ENCODE assay signal across 8 cellular contexts in the genomic region with DNA sequence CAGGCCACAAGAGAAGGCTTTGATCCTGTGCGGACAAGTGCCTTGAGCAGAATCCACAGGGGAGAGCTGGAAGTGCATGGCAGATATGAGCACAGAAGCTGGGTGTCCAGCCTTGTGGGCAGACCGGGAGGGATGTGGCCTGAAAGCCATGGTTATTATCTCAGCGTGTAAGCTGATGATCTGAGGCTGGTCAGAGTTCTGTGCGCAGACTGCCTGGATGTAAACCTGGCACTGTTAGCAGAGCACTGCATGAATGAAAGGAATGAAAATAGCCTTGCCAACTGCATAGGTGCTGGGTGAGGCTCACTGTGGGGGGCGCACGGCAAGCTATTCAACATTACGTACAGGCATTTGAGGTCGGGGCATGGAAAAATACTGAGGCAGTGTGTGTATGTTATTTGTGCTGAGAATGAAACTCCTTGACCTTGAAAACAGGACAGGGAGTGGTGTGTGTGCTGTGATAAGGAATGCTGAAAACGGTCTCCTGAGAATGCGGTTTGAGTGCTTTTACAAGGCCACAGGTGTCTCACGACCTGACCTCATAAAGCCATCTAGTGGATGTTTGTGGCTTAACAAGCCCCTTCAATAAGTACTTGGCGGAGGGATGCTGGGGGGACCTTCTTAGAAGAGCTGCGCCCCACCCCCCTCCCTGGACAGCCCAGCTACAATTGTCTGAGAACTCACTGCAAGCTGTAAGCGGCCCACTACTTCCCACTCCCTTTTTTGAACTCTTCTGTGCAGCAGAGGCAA. TPM values are rescaled to one million over a fixed set of nuclear protein-coding genes. Genes with fewer than 3 reads are reported as not detected.
DNase-seq lines count a peak whose midpoint lies in the region; ATAC-seq and TF ChIP-seq lines count a peak whose summit lies in the region.

No MANE protein-coding gene starts in this region.

- no peaks in the 10 kb centered on the region for H3K36me3 ChIP-seq in colonic mucosa
- peaks cover 0 to 42% of the 10 kb centered on the region in 2 experiments for H3K36me3 ChIP-seq in mesenchymal stem cell (ENCODE audit: control insufficient read depth in 1 of 2, insufficient read depth in 2 of 2, low read depth in 1 of 2, low read length in 2 of 2)

- H3K4me3 Mint-ChIP-seq in activated CD8-positive, alpha-beta memory T cell treated with anti-CD3 and anti-CD28 coated beads, Interleukin-2, amount 10 ng/mL, durations not matched to agents 7 days and 5 days: no peak overlapping the region

- peak overlapping the region; percentile 27 for H4K8ac ChIP-seq in mesenchymal stem cell (ENCODE audit: low read length)

- H3K36me3 Mint-ChIP-seq in activated CD8-positive, alpha-beta memory T cell treated with anti-CD3 and anti-CD28 coated beads, Interleukin-2, amount 10 ng/mL, durations not matched to agents 7 days and 5 days: no peaks in the 10 kb centered on the region

- peak overlapping the region in 1 of 2 donors; percentile 67 for H3K9ac ChIP-seq in colonic mucosa (ENCODE audit: low read depth in 2 of 2, low read length in 2 of 2)
- H3K9ac ChIP-seq in mesenchymal stem cell (ENCODE audit: low read length): peak overlapping the region; percentile 38

- H3K27me3 Mint-ChIP-seq in activated CD8-positive, alpha-beta memory T cell treated with anti-CD3 and anti-CD28 coated beads, Interleukin-2, amount 10 ng/mL, durations not matched to agents 7 days and 5 days: no peaks in the 10 kb centered on the region

- H2BK15ac ChIP-seq in mesenchymal stem cell (ENCODE audit: low read depth, poor library complexity, severe bottlenecking): no peak overlapping the region

- H3K79me1 ChIP-seq in mesenchymal stem cell (replicated peaks; ENCODE audit: low read length, poor library complexity, severe bottlenecking): no peaks in the 10 kb centered on the region

- no peak overlapping the region for H2BK120ac ChIP-seq in mesenchymal stem cell (ENCODE audit: low read depth, low read length)

- H3K27me3 ChIP-seq in colonic mucosa (no peaks in the 10 kb centered on the region), mesenchymal stem cell (ENCODE audit: control insufficient read depth in 1 of 2, insufficient read depth in 1 of 2, low read length in 2 of 2) (no peaks in the 10 kb centered on the region)

- no peak overlapping the region for H3K27ac Mint-ChIP-seq in activated CD8-positive, alpha-beta memory T cell treated with anti-CD3 and anti-CD28 coated beads, Interleukin-2, amount 10 ng/mL, durations not matched to agents 7 days and 5 days

- peak overlapping the region; percentile 72 for H4K91ac ChIP-seq in mesenchymal stem cell (ENCODE audit: low read length)

- intact Hi-C loops in colonic mucosa (cut with DNase I): loop anchor here (5.0 kb wide), 1 partner anchor 130 kb away; no protein-coding TSS in a partner anchor

- H3K14ac ChIP-seq in mesenchymal stem cell (ENCODE audit: low read length in 2 of 2): no peak overlapping the region

- peak overlapping the region in 1 of 2 experiments; percentile 6 for H3K4ac ChIP-seq in mesenchymal stem cell (ENCODE audit: low read depth in 1 of 2, low read length in 2 of 2)

- H2AK5ac ChIP-seq in mesenchymal stem cell (ENCODE audit: low read length, severe bottlenecking): no peak overlapping the region

- H3K9me3 ChIP-seq in colonic mucosa (no peaks in the 10 kb centered on the region), mesenchymal stem cell (ENCODE audit: control insufficient read depth, low read length) (no peaks in the 10 kb centered on the region)

- no peak overlapping the region for H3K23ac ChIP-seq in mesenchymal stem cell (ENCODE audit: low read length in 2 of 2)

- CTCF ChIA-PET in activated CD8-positive, alpha-beta memory T cell treated with anti-CD3 and anti-CD28 coated beads, Interleukin-2, amount 10 ng/mL, durations not matched to agents 7 days and 5 days (lab: Charles Lee): interaction anchor here (1.7 to 2.0 kb wide), 2 partner anchors 130 to 132 kb away, joined by 4 to 9 read pairs; no protein-coding TSS in a partner anchor

- WGBS in mesenchymal stem cell: 66% methylated on average over 14 of the region's 14 CpGs

- H3K9me3 Mint-ChIP-seq in activated CD8-positive, alpha-beta memory T cell treated with anti-CD3 and anti-CD28 coated beads, Interleukin-2, amount 10 ng/mL, durations not matched to agents 7 days and 5 days (ENCODE audit: low read depth): no peaks in the 10 kb centered on the region

- ATAC-seq in activated CD8-positive, alpha-beta memory T cell treated with anti-CD3 and anti-CD28 coated beads, Interleukin-2, amount 10 ng/mL, durations not matched to agents 7 days and 5 days: no peak

- H3K4me1 ChIP-seq in colonic mucosa (no peaks in the 10 kb centered on the region), mesenchymal stem cell (ENCODE audit: control insufficient read depth, insufficient read depth, low read depth, low read length) (peaks cover 12% of the 10 kb centered on the region)

- H3K4me3 ChIP-seq in LNCaP clone FGC (ENCODE audit: low read depth, low read length) (no peak overlapping the region), colonic mucosa (no peak overlapping the region), mesenchymal stem cell (ENCODE audit: insufficient read depth in 1 of 2, low read depth in 1 of 2, low read length in 2 of 2) (no peak overlapping the region)

- TF ChIP-seq CTCF in LNCaP clone FGC (IDR thresholded peaks at IDR 0.05; ENCODE audit: control insufficient read depth, extremely low read depth, insufficient read depth) (peak; percentile 68), colonic mucosa (IDR thresholded peaks at IDR 0.05) (no peak)

- H2BK5ac ChIP-seq in mesenchymal stem cell (ENCODE audit: low read depth, low read length, poor library complexity, severe bottlenecking): no peak overlapping the region

- H2AFZ ChIP-seq in mesenchymal stem cell (ENCODE audit: low read depth, low read length): no peak overlapping the region

- H3K4me1 Mint-ChIP-seq in activated CD8-positive, alpha-beta memory T cell treated with anti-CD3 and anti-CD28 coated beads, Interleukin-2, amount 10 ng/mL, durations not matched to agents 7 days and 5 days: no peaks in the 10 kb centered on the region

- H2BK12ac ChIP-seq in mesenchymal stem cell (ENCODE audit: low read length in 2 of 2): peak overlapping the region in 1 of 2 experiments; percentile 42

- H3K18ac ChIP-seq in mesenchymal stem cell (ENCODE audit: low read depth in 1 of 2, low read length in 2 of 2): no peak overlapping the region

- DNase-seq in ELR (ENCODE audit: low read depth) (peak; percentile 63), LNCaP clone FGC (ENCODE audit: low read depth) (peak; percentile 27), colonic mucosa (peak; percentile 66), mesenchymal stem cell (peak; percentile 34), ecto neural progenitor cell (ENCODE audit: low spot score) (no peak), NCI-H1694 treated with DMSO at 0.1 percent for 48 hours (lab: John Stamatoyannopoulos, UW) (no peak)
- no peak for DNase-seq in activated CD8-positive, alpha-beta memory T cell treated with anti-CD3 and anti-CD28 coated beads, Interleukin-2, amount 10 ng/mL, durations not matched to agents 7 days and 5 days
- DNase-seq in activated naive CD4-positive, alpha-beta T cell treated with Interleukin-2 at 50 U/mL for 16 hours: no peak

- peak overlapping the region; percentile 0 for H3K4me2 ChIP-seq in mesenchymal stem cell (ENCODE audit: low read length, poor library complexity, severe bottlenecking)

- H3K27ac ChIP-seq in colonic mucosa (peak overlapping the region; percentile 14), mesenchymal stem cell (ENCODE audit: low read length, poor library complexity, severe bottlenecking) (no peak overlapping the region)

RNA-seq across cellular contexts. Expression of gene AKR1C1, which starts 18.7 kb away (rescaled TPM):
- 10 to 100 TPM in 1 of 2 donors, 1 to 10 TPM in 1; 4.3 to 13.0 TPM for total RNA-seq in colonic mucosa
- 22.4 TPM for polyA plus RNA-seq in mesenchymal stem cell (2013, experiment 1 of 2)
- 22.7 TPM for polyA plus RNA-seq in mesenchymal stem cell (2013, experiment 2 of 2)
- total RNA-seq in activated CD8-positive, alpha-beta memory T cell treated with anti-CD3 and anti-CD28 coated beads, Interleukin-2, amount 10 ng/mL, durations not matched to agents 7 days and 5 days: under 1 TPM; 0.12 to 0.32 TPM

RNA-seq across cellular contexts. Expression of gene AKR1C2, which starts 21.8 kb away (rescaled TPM):
- total RNA-seq in colonic mucosa: 10 to 100 TPM in 1 of 2 donors, 1 to 10 TPM in 1; 8.5 to 39.9 TPM
- polyA plus RNA-seq in mesenchymal stem cell (2013, experiment 1 of 2): 7.9 TPM
- polyA plus RNA-seq in mesenchymal stem cell (2013, experiment 2 of 2): 7.5 TPM
- total RNA-seq in activated CD8-positive, alpha-beta memory T cell treated with anti-CD3 and anti-CD28 coated beads, Interleukin-2, amount 10 ng/mL, durations not matched to agents 7 days and 5 days: not detected

Comparison
In these comparisons a context has a peak if more than half of its experiments do, and no peak if none do; other contexts are left out.
1. DNase-seq: peak in ELR (single experiment), LNCaP clone FGC (single experiment), colonic mucosa (single experiment) and mesenchymal stem cell (single experiment); none in activated CD8-positive, alpha-beta memory T cell treated with anti-CD3 and anti-CD28 coated beads, Interleukin-2, amount 10 ng/mL, durations not matched to agents 7 days and 5 days (single experiment), ecto neural progenitor cell (single experiment), activated naive CD4-positive, alpha-beta T cell treated with Interleukin-2 at 50 U/mL for 16 hours (single experiment) and NCI-H1694 treated with DMSO at 0.1 percent for 48 hours (single experiment).
2. RNA of gene AKR1C1, which starts 18.7 kb away (total RNA-seq): 4.3 to 13.0 TPM in colonic mucosa; 0.12 to 0.32 TPM in activated CD8-positive, alpha-beta memory T cell treated with anti-CD3 and anti-CD28 coated beads, Interleukin-2, amount 10 ng/mL, durations not matched to agents 7 days and 5 days; every median in the first group is over 4 times any median in the second.
3. RNA of gene AKR1C2, which starts 21.8 kb away (total RNA-seq): 8.5 to 39.9 TPM in colonic mucosa; not detected in activated CD8-positive, alpha-beta memory T cell treated with anti-CD3 and anti-CD28 coated beads, Interleukin-2, amount 10 ng/mL, durations not matched to agents 7 days and 5 days; every median in the first group is over 4 times any median in the second.